8 cellular contexts compared by ENCODE assay signal in the genomic region with DNA sequence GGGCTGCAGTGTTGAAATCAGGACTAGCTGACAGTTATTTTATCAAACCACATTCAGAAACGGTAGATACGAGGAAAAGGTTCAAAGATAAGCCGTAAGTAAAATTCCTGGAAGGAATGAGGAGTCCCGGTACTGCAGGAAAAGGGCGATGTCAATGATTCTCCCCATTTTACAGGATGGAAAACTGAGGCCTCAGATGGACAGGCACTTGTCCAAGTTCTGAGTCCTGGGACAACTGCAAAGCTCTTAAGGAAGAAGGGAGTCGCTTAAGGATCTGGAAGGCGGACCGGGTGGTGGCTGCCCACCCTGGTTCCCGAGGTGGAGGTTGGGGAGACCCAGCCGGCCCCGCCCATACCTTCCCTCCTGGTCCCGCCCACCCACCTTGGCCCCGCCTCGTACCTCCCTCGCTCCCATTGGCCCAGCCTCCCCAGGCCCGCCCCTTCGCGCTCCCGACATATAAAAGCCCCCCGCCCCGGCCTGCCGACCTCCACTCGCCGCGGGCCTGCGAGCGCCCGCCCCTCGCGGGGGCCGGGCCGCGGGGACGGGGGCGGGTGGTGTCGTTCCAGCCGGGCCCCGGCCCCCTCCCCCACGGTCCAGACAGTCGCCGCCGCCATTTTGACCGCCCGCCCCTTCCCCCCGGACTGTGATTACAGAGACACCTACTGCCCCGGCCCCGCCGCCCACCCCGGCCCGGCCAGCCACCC. TPM values are rescaled to one million over a fixed set of nuclear protein-coding genes. Genes with fewer than 3 reads are reported as not detected.
DNase-seq lines count a peak whose midpoint lies in the region; ATAC-seq, FAIRE-seq and TF ChIP-seq lines count a peak whose summit lies in the region.

No MANE protein-coding gene starts in this region.

- H3K27me3 Mint-ChIP-seq in activated T-helper 1 cell treated with anti-CD3 and anti-CD28 coated beads, Interleukin-12 subunit alpha, Interleukin-12 subunit beta, Interleukin-2, Interleukin-4 antibody, amounts not matched to agents 30 ng/mL and 10 ng/mL and 1 ng/mL, durations not matched to agents 14 hours and 24 hours and 36 hours (ENCODE audit: insufficient read depth) = peaks cover 2% of the 10 kb centered on the region
- H3K27me3 Mint-ChIP-seq in natural killer cell (ENCODE audit: low read depth in 2 of 2) = no peaks in the 10 kb centered on the region

- no peaks in the 10 kb centered on the region for H3K36me3 ChIP-seq in BLaER1

- H3K4me1 Mint-ChIP-seq in activated T-helper 1 cell treated with anti-CD3 and anti-CD28 coated beads, Interleukin-12 subunit alpha, Interleukin-12 subunit beta, Interleukin-2, Interleukin-4 antibody, amounts not matched to agents 30 ng/mL and 10 ng/mL and 1 ng/mL, durations not matched to agents 14 hours and 24 hours and 36 hours (ENCODE audit: low read depth) = peaks cover 42% of the 10 kb centered on the region
- H3K4me1 Mint-ChIP-seq in natural killer cell = peaks cover 32 to 48% of the 10 kb centered on the region in 2 donors
- peaks cover 37% of the 10 kb centered on the region for H3K4me1 Mint-ChIP-seq in stimulated activated effector memory CD8-positive, alpha-beta T cell treated with anti-CD3 and anti-CD28 coated beads, Interleukin-12 subunit alpha, Interleukin-12 subunit beta, amount 100 ng/mL, for 72 hours

- ATAC-seq in GM19438 (IDR thresholded peaks at IDR 0.05; ENCODE audit: low read depth, unreplicated experiment) (peak; percentile 12), natural killer cell (peak; percentile 58 to 76 (median 66))
- peak; percentile 59 for ATAC-seq in stimulated activated effector memory CD8-positive, alpha-beta T cell treated with anti-CD3 and anti-CD28 coated beads, Interleukin-12 subunit alpha, Interleukin-12 subunit beta, amount 100 ng/mL, for 72 hours

- no peaks in the 10 kb centered on the region for H3K9me3 Mint-ChIP-seq in activated T-helper 1 cell treated with anti-CD3 and anti-CD28 coated beads, Interleukin-12 subunit alpha, Interleukin-12 subunit beta, Interleukin-2, Interleukin-4 antibody, amounts not matched to agents 30 ng/mL and 10 ng/mL and 1 ng/mL, durations not matched to agents 14 hours and 24 hours and 36 hours
- no peaks in the 10 kb centered on the region for H3K9me3 Mint-ChIP-seq in natural killer cell
- H3K9me3 Mint-ChIP-seq in stimulated activated effector memory CD8-positive, alpha-beta T cell treated with anti-CD3 and anti-CD28 coated beads, Interleukin-12 subunit alpha, Interleukin-12 subunit beta, amount 100 ng/mL, for 72 hours = no peaks in the 10 kb centered on the region

- no peak for TF ChIP-seq CTCF in fibroblast of mammary gland (conservative IDR thresholded peaks at IDR 0.05; ENCODE audit: control insufficient read depth, insufficient read depth, low read depth, low read length)
- TF ChIP-seq CTCF in natural killer cell (IDR thresholded peaks at IDR 0.05) = no peak

- H3K27ac Mint-ChIP-seq in activated T-helper 1 cell treated with anti-CD3 and anti-CD28 coated beads, Interleukin-12 subunit alpha, Interleukin-12 subunit beta, Interleukin-2, Interleukin-4 antibody, amounts not matched to agents 30 ng/mL and 10 ng/mL and 1 ng/mL, durations not matched to agents 14 hours and 24 hours and 36 hours = peak overlapping the region; percentile 99
- peak overlapping the region; percentile 99 for H3K27ac Mint-ChIP-seq in natural killer cell
- peak overlapping the region; percentile 98 for H3K27ac Mint-ChIP-seq in stimulated activated effector memory CD8-positive, alpha-beta T cell treated with anti-CD3 and anti-CD28 coated beads, Interleukin-12 subunit alpha, Interleukin-12 subunit beta, amount 100 ng/mL, for 72 hours

- no peaks in the 10 kb centered on the region for H3K9me3 ChIP-seq in BLaER1

- H3K4me1 ChIP-seq in BLaER1 = peaks cover 67% of the 10 kb centered on the region

- FAIRE-seq in RCC 7860 (lab: Jason Lieb, UNC) = no peak

- peak overlapping the region; percentile 89 for H3K4me2 ChIP-seq in BLaER1

- H3K27me3 ChIP-seq in BLaER1 = no peaks in the 10 kb centered on the region

- DNase-seq in HuH-7.5 (ENCODE audit: low spot score) (peak; percentile 86), RCC 7860 (ENCODE audit: low spot score) (peak; percentile 44), fibroblast of mammary gland (ENCODE audit: low read depth) (peak; percentile 75), natural killer cell (peak; percentile 90)
- peak; percentile 85 for DNase-seq in activated T-helper 1 cell treated with anti-CD3 and anti-CD28 coated beads, Interleukin-12 subunit alpha, Interleukin-12 subunit beta, Interleukin-2, Interleukin-4 antibody, amounts not matched to agents 30 ng/mL and 10 ng/mL and 1 ng/mL, durations not matched to agents 14 hours and 24 hours and 36 hours (ENCODE audit: low spot score)
- DNase-seq in stimulated activated effector memory CD8-positive, alpha-beta T cell treated with anti-CD3 and anti-CD28 coated beads, Interleukin-12 subunit alpha, Interleukin-12 subunit beta, amount 100 ng/mL, for 72 hours (ENCODE audit: low spot score in 2 of 2) = peak; percentile 78 to 94

- peak overlapping the region; percentile 84 for H3K27ac ChIP-seq in BLaER1

- intact Hi-C loops in activated T-helper 1 cell treated with anti-CD3 and anti-CD28 coated beads, Interleukin-12 subunit alpha, Interleukin-12 subunit beta, Interleukin-2, Interleukin-4 antibody, amounts not matched to agents 30 ng/mL and 10 ng/mL and 1 ng/mL, durations not matched to agents 14 hours and 24 hours and 36 hours (cut with micrococcal nuclease) = loop anchor here (1.0 to 10.0 kb wide), 10 partner anchors 19 to 851 kb away; a partner anchor contains a TSS
- intact Hi-C loops in natural killer cell (cut with micrococcal nuclease) = loop anchor here (1.0 to 5.0 kb wide), 4 partner anchors 19 to 75 kb away; a partner anchor contains a TSS

- peak overlapping the region; percentile 61; the same call in 1 of the 2 replicates for H3K9ac ChIP-seq in BLaER1

- no peaks in the 10 kb centered on the region for H4K20me1 ChIP-seq in BLaER1

- peak overlapping the region; percentile 88 for H3K4me3 ChIP-seq in BLaER1
- peak overlapping the region; percentile 76 for H3K4me3 ChIP-seq in fibroblast of mammary gland (ENCODE audit: control insufficient read depth, low read depth, low read length)

- peak overlapping the region; percentile 71 for H3K4me3 Mint-ChIP-seq in activated T-helper 1 cell treated with anti-CD3 and anti-CD28 coated beads, Interleukin-12 subunit alpha, Interleukin-12 subunit beta, Interleukin-2, Interleukin-4 antibody, amounts not matched to agents 30 ng/mL and 10 ng/mL and 1 ng/mL, durations not matched to agents 14 hours and 24 hours and 36 hours
- H3K4me3 Mint-ChIP-seq in natural killer cell = peak overlapping the region; percentile 95
- H3K4me3 Mint-ChIP-seq in stimulated activated effector memory CD8-positive, alpha-beta T cell treated with anti-CD3 and anti-CD28 coated beads, Interleukin-12 subunit alpha, Interleukin-12 subunit beta, amount 100 ng/mL, for 72 hours = peak overlapping the region; percentile 84

- H3K36me3 Mint-ChIP-seq in activated T-helper 1 cell treated with anti-CD3 and anti-CD28 coated beads, Interleukin-12 subunit alpha, Interleukin-12 subunit beta, Interleukin-2, Interleukin-4 antibody, amounts not matched to agents 30 ng/mL and 10 ng/mL and 1 ng/mL, durations not matched to agents 14 hours and 24 hours and 36 hours (ENCODE audit: low read depth) = no peaks in the 10 kb centered on the region
- no peaks in the 10 kb centered on the region for H3K36me3 Mint-ChIP-seq in natural killer cell
- H3K36me3 Mint-ChIP-seq in stimulated activated effector memory CD8-positive, alpha-beta T cell treated with anti-CD3 and anti-CD28 coated beads, Interleukin-12 subunit alpha, Interleukin-12 subunit beta, amount 100 ng/mL, for 72 hours = peaks cover 39% of the 10 kb centered on the region

RNA-seq across cellular contexts. Expression of a gene that starts 0.6 kb away (rescaled TPM):
- total RNA-seq in activated T-helper 1 cell treated with anti-CD3 and anti-CD28 coated beads, Interleukin-12 subunit alpha, Interleukin-12 subunit beta, Interleukin-2, Interleukin-4 antibody, amounts not matched to agents 30 ng/mL and 10 ng/mL and 1 ng/mL, durations not matched to agents 14 hours and 24 hours and 36 hours = 16.0 and 17.0 TPM in 2 replicates
- total RNA-seq in natural killer cell = 10 to 100 TPM; 26.0 to 31.8 (median 30.5) TPM

RNA-seq across cellular contexts. Expression of a gene that starts 22.4 kb away (rescaled TPM):
- not detected in 2 replicates for total RNA-seq in activated T-helper 1 cell treated with anti-CD3 and anti-CD28 coated beads, Interleukin-12 subunit alpha, Interleukin-12 subunit beta, Interleukin-2, Interleukin-4 antibody, amounts not matched to agents 30 ng/mL and 10 ng/mL and 1 ng/mL, durations not matched to agents 14 hours and 24 hours and 36 hours
- not detected for total RNA-seq in natural killer cell

RNA-seq across cellular contexts. Expression of a gene that starts 26.0 kb away (rescaled TPM):
- 82.5 and 84.9 TPM in 2 replicates for total RNA-seq in activated T-helper 1 cell treated with anti-CD3 and anti-CD28 coated beads, Interleukin-12 subunit alpha, Interleukin-12 subunit beta, Interleukin-2, Interleukin-4 antibody, amounts not matched to agents 30 ng/mL and 10 ng/mL and 1 ng/mL, durations not matched to agents 14 hours and 24 hours and 36 hours
- total RNA-seq in natural killer cell = 10 to 100 TPM; 38.4 to 61.1 (median 58.0) TPM

RNA-seq across cellular contexts. Expression of a gene that starts 53.2 kb away (rescaled TPM):
- total RNA-seq in activated T-helper 1 cell treated with anti-CD3 and anti-CD28 coated beads, Interleukin-12 subunit alpha, Interleukin-12 subunit beta, Interleukin-2, Interleukin-4 antibody, amounts not matched to agents 30 ng/mL and 10 ng/mL and 1 ng/mL, durations not matched to agents 14 hours and 24 hours and 36 hours = 57.8 and 61.5 TPM in 2 replicates
- 100 to 1,000 TPM; 121 to 149 (median 124) TPM for total RNA-seq in natural killer cell

RNA-seq across cellular contexts. Expression of a gene that starts 56.3 kb away (rescaled TPM):
- 0.65 TPM in 1 of 2 replicates, not detected in the other for total RNA-seq in activated T-helper 1 cell treated with anti-CD3 and anti-CD28 coated beads, Interleukin-12 subunit alpha, Interleukin-12 subunit beta, Interleukin-2, Interleukin-4 antibody, amounts not matched to agents 30 ng/mL and 10 ng/mL and 1 ng/mL, durations not matched to agents 14 hours and 24 hours and 36 hours
- total RNA-seq in natural killer cell = not detected

Comparison
In these comparisons a context has a peak if more than half of its experiments do, and no peak if none do; other contexts are left out.
1. Peak in every context shown above with its lines: DNase-seq, ATAC-seq, H3K4me3 ChIP-seq and H3K27ac ChIP-seq.
2. ATAC-seq: peak in every context shown above with its lines; median percentile 66 in natural killer cell; 59 in stimulated activated effector memory CD8-positive, alpha-beta T cell treated with anti-CD3 and anti-CD28 coated beads, Interleukin-12 subunit alpha, Interleukin-12 subunit beta, amount 100 ng/mL, for 72 hours; 12 in GM19438.